In the genomic region with DNA sequence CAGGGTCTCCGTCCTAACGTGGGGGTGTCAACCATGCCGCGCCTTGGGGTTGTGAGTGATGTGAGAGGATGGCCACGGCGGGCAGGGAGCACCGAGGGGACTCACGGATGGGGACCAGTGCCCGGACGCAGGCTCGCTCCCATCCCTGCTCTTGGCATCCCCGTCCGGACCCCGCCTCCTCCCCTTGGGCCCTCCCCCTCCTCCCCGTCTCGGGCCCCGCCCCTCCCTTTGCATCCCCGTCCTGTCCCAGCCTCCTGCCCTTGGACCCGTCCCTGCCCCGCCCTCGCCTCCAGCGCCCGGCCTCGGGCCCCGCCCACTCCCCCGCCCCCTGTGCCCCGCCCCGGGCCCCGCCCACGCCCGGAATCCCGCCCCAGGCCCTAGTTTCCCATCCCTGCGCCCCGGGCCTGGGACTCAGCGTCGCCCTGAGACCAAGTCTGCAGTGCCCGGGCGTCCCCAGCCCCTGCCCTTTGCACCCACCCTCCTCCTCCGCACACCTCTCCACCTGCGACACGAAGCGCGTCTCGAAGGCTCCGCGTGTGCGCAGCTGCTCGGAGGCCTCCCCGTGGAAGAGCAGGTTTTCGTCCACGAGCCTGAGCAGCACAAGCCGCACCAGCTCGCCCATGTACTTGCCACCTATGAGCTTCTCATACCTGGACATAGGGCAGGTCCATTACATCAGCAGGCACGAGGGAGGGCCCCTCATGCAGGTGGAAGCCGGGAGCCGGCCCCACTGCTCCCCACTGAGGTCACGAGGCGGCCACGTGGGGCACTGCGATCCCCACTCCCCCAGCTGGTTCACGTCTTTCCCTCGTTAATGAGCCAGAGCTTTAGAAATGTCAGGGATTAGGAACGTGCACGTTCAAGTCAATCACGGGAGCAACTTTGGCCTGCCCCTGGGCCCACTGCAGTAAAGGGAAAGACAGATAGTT, we compare ENCODE assay signal across 8 cellular contexts. TPM values are rescaled to one million over a fixed set of nuclear protein-coding genes. Genes with fewer than 3 reads are reported as not detected.
DNase-seq lines count a peak whose midpoint lies in the region; ATAC-seq and TF ChIP-seq lines count a peak whose summit lies in the region.

No MANE protein-coding gene starts in this region.

- H3K4me2 ChIP-seq in BLaER1 treated with 17β-estradiol and CSF1 and Interleukin-3, amounts not matched to agents 10 nM and 100 nM = peak overlapping the region; percentile 83 to 97 (median 89)

- peak overlapping the region; percentile 65 for H3K4me3 Mint-ChIP-seq in activated T-helper 17 cell treated with anti-CD3 and anti-CD28 coated beads, Interleukin-2, amount 50 U/mL, for 72 hours
- H3K4me3 Mint-ChIP-seq in natural killer cell = peak overlapping the region; percentile 65

- peak overlapping the region in 9 of 11 experiments; percentile 14 to 61 (median 48); a peak in 11 of 22 replicates for H3K9ac ChIP-seq in BLaER1 treated with 17β-estradiol and CSF1 and Interleukin-3, amounts not matched to agents 10 nM and 100 nM

- H4K20me1 ChIP-seq in BLaER1 treated with 17β-estradiol and CSF1 and Interleukin-3, amounts not matched to agents 10 nM and 100 nM = no peaks in the 10 kb centered on the region; a peak in 1 of 22 replicates

- peak; percentile 25 to 56 for DNase-seq in NCI-H1930 (lab: John Stamatoyannopoulos, UW)
- peak; percentile 31 for DNase-seq in fibroblast of mammary gland (ENCODE audit: low read depth)
- DNase-seq in natural killer cell = no peak
- DNase-seq in stimulated activated naive CD4-positive, alpha-beta T cell (lab: John Stamatoyannopoulos, UW) = peak; percentile 23 to 81 (median 65)
- no peak for DNase-seq in NCI-H1694 treated with DMSO at 0.1 percent for 48 hours (lab: John Stamatoyannopoulos, UW)

- peak overlapping the region; percentile 35 to 68 (median 54); a peak in 19 of 20 replicates for H3K4me3 ChIP-seq in BLaER1 treated with 17β-estradiol and CSF1 and Interleukin-3, amounts not matched to agents 10 nM and 100 nM
- peak overlapping the region; percentile 36 for H3K4me3 ChIP-seq in fibroblast of mammary gland (ENCODE audit: control insufficient read depth, low read depth, low read length)

- H3K27ac ChIP-seq in BLaER1 treated with 17β-estradiol and CSF1 and Interleukin-3, amounts not matched to agents 10 nM and 100 nM = no peak overlapping the region

- no peaks in the 10 kb centered on the region for H3K36me3 ChIP-seq in BLaER1 treated with 17β-estradiol and CSF1 and Interleukin-3, amounts not matched to agents 10 nM and 100 nM

- no peaks in the 10 kb centered on the region for H3K4me1 Mint-ChIP-seq in activated T-helper 17 cell treated with anti-CD3 and anti-CD28 coated beads, Interleukin-2, amount 50 U/mL, for 72 hours
- peaks cover 0 to 6% of the 10 kb centered on the region in 2 donors for H3K4me1 Mint-ChIP-seq in natural killer cell

- intact Hi-C loops in natural killer cell (cut with micrococcal nuclease) = no loop called here

- H3K9me3 ChIP-seq in BLaER1 treated with 17β-estradiol and CSF1 and Interleukin-3, amounts not matched to agents 10 nM and 100 nM (replicated peaks in 1 of 11) = no peaks in the 10 kb centered on the region

- no peaks in the 10 kb centered on the region for H3K9me3 Mint-ChIP-seq in activated T-helper 17 cell treated with anti-CD3 and anti-CD28 coated beads, Interleukin-2, amount 50 U/mL, for 72 hours
- H3K9me3 Mint-ChIP-seq in natural killer cell = no peaks in the 10 kb centered on the region

- H3K4me1 ChIP-seq in BLaER1 treated with 17β-estradiol and CSF1 and Interleukin-3, amounts not matched to agents 10 nM and 100 nM = peaks cover 6 to 32% (median 16%) of the 10 kb centered on the region in 10 experiments; a peak in 19 of 20 replicates

- no peaks in the 10 kb centered on the region for H3K27me3 Mint-ChIP-seq in activated T-helper 17 cell treated with anti-CD3 and anti-CD28 coated beads, Interleukin-2, amount 50 U/mL, for 72 hours
- peaks cover 0 to 6% of the 10 kb centered on the region in 2 donors for H3K27me3 Mint-ChIP-seq in natural killer cell (ENCODE audit: low read depth in 2 of 2)

- H3K27ac Mint-ChIP-seq in activated T-helper 17 cell treated with anti-CD3 and anti-CD28 coated beads, Interleukin-2, amount 50 U/mL, for 72 hours = no peak overlapping the region
- no peak overlapping the region for H3K27ac Mint-ChIP-seq in natural killer cell

- ATAC-seq in activated T-helper 17 cell treated with anti-CD3 and anti-CD28 coated beads, Interleukin-2, amount 50 U/mL, for 72 hours (replicated peaks) = peak; percentile 82
- peak; percentile 63 to 72 (median 69) for ATAC-seq in natural killer cell
- no peak for ATAC-seq in HG03196 (IDR thresholded peaks at IDR 0.05; ENCODE audit: unreplicated experiment)

- no peaks in the 10 kb centered on the region for H3K36me3 Mint-ChIP-seq in activated T-helper 17 cell treated with anti-CD3 and anti-CD28 coated beads, Interleukin-2, amount 50 U/mL, for 72 hours (ENCODE audit: low read depth)
- no peaks in the 10 kb centered on the region for H3K36me3 Mint-ChIP-seq in natural killer cell

- peaks cover 0 to 8% (median 0%) of the 10 kb centered on the region in 11 experiments; a peak in 4 of 22 replicates for H3K27me3 ChIP-seq in BLaER1 treated with 17β-estradiol and CSF1 and Interleukin-3, amounts not matched to agents 10 nM and 100 nM

- TF ChIP-seq CTCF in fibroblast of mammary gland (conservative IDR thresholded peaks at IDR 0.05; ENCODE audit: control insufficient read depth, insufficient read depth, low read depth, low read length) = no peak
- TF ChIP-seq CTCF in natural killer cell (IDR thresholded peaks at IDR 0.05) = no peak

RNA-seq across cellular contexts. Expression of a gene that starts 5.1 kb away (rescaled TPM):
- total RNA-seq in activated T-helper 17 cell treated with anti-CD3 and anti-CD28 coated beads, Interleukin-2, amount 50 U/mL, for 72 hours = not detected
- not detected for total RNA-seq in natural killer cell

RNA-seq across cellular contexts. Expression of a gene that starts 22.9 kb away (rescaled TPM):
- total RNA-seq in activated T-helper 17 cell treated with anti-CD3 and anti-CD28 coated beads, Interleukin-2, amount 50 U/mL, for 72 hours = 100 to 1,000 TPM; 114 to 181 TPM
- total RNA-seq in natural killer cell = 10 to 100 TPM; 30.1 to 38.3 (median 38.1) TPM

RNA-seq across cellular contexts. Expression of a gene that starts 42.1 kb away (rescaled TPM):
- total RNA-seq in activated T-helper 17 cell treated with anti-CD3 and anti-CD28 coated beads, Interleukin-2, amount 50 U/mL, for 72 hours = 1 to 10 TPM; 1.2 to 5.3 TPM
- total RNA-seq in natural killer cell = 1 to 10 TPM; 3.3 to 9.0 (median 6.4) TPM

RNA-seq across cellular contexts. Expression of a gene that starts 43.0 kb away (rescaled TPM):
- 1 to 10 TPM in 1 of 2 donors, under 1 TPM in 1; 0.58 to 1.2 TPM for total RNA-seq in activated T-helper 17 cell treated with anti-CD3 and anti-CD28 coated beads, Interleukin-2, amount 50 U/mL, for 72 hours
- total RNA-seq in natural killer cell = not detected

RNA-seq across cellular contexts. Expression of a gene that starts 54.5 kb away (rescaled TPM):
- 10 to 100 TPM; 34.4 to 66.8 TPM for total RNA-seq in activated T-helper 17 cell treated with anti-CD3 and anti-CD28 coated beads, Interleukin-2, amount 50 U/mL, for 72 hours
- 100 to 1,000 TPM in 1 of 3 donors, 10 to 100 TPM in 2; 72.4 to 107 (median 87.1) TPM for total RNA-seq in natural killer cell

Comparison
In these comparisons a context has a peak if more than half of its experiments do, and no peak if none do; other contexts are left out.
1. DNase-seq: peak in NCI-H1930 (2 of 2), fibroblast of mammary gland (single experiment) and stimulated activated naive CD4-positive, alpha-beta T cell (6 of 6); none in natural killer cell (single experiment) and NCI-H1694 treated with DMSO at 0.1 percent for 48 hours (single experiment).